Comparison of ENCODE assay signal across 22 cellular contexts in the genomic region with DNA sequence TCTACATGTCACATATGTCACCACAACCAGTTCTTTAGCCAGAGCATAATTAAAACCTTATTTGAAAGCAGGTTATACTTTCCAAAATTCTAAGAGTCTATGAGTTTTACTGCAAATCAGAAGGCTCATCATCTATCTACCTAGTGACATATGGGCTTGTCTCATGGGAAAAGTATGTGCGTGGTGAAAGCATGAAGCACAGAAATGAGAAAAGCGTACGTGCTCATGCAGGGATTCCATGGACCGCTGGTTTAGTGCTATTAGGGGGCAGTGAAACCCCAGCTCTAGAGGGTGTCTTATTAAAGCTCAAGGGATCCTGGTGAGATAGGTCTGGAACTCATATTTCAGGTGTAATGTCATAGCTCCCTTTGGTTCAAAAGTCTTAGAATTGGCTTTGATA. TPM values are rescaled to one million over a fixed set of nuclear protein-coding genes. Genes with fewer than 3 reads are reported as not detected.
DNase-seq lines count a peak whose midpoint lies in the region; ATAC-seq and TF ChIP-seq lines count a peak whose summit lies in the region.
"Had no signal": no experiment of that assay in that cellular context is flagged by ENCODE, and none has a peak within 500 bp of the region (broad histone marks: within the 10 kb centered on the region; RNA-seq: fewer than 3 reads in every experiment).

No MANE protein-coding gene starts in this region.

- no peak for ATAC-seq in HG02884 (IDR thresholded peaks at IDR 0.05; ENCODE audit: unreplicated experiment)
- ATAC-seq: HepG2 had no signal

- no peak overlapping the region for H3K4me3 Mint-ChIP-seq in mesothelial cell of epicardium
- H3K4me3 Mint-ChIP-seq: B cell; CD4-positive, CD25-positive, alpha-beta regulatory T cell; CD8-positive, alpha-beta memory T cell; IgD-negative memory B cell had no signal

- H3K27me3 Mint-ChIP-seq in mesothelial cell of epicardium (ENCODE audit: low read depth) = peaks cover 2% of the 10 kb centered on the region

- no peak for TF ChIP-seq CTCF in mesothelial cell of epicardium (IDR thresholded peaks at IDR 0.05; ENCODE audit: unreplicated experiment)

- H3K9me3 Mint-ChIP-seq in mesothelial cell of epicardium = no peaks in the 10 kb centered on the region
- H3K9me3 Mint-ChIP-seq: CD8-positive, alpha-beta memory T cell; IgD-negative memory B cell had no signal

- peak overlapping the region; percentile 47 for H3K27ac Mint-ChIP-seq in mesothelial cell of epicardium
- H3K27ac Mint-ChIP-seq: B cell; CD4-positive, CD25-positive, alpha-beta regulatory T cell; CD8-positive, alpha-beta memory T cell; IgD-negative memory B cell had no signal

- H3K4me1 Mint-ChIP-seq in mesothelial cell of epicardium = peaks cover 37% of the 10 kb centered on the region
- H3K4me1 Mint-ChIP-seq: B cell; CD4-positive, CD25-positive, alpha-beta regulatory T cell; CD8-positive, alpha-beta memory T cell; IgD-negative memory B cell had no signal

- DNase-seq in NCI-H1694 (lab: John Stamatoyannopoulos, UW) = peak; percentile 12
- peak; percentile 66 for DNase-seq in NCI-H2171 treated with DMSO at 0.1 percent for 48 hours (lab: John Stamatoyannopoulos, UW)
- DNase-seq in glomerular visceral epithelial cell (ENCODE audit: extremely low spot score) = peak; percentile 77
- no peak for DNase-seq in mesothelial cell of epicardium (ENCODE audit: low spot score in 2 of 2, unreplicated experiment in 2 of 2)
- DNase-seq in AG08396 (ENCODE audit: low spot score) = no peak
- no peak for DNase-seq in stimulated activated CD4-positive, alpha-beta T cell treated with anti-CD3 and anti-CD28 coated beads, Interleukin-2, amount 100 ng/mL, for 48 hours
- DNase-seq in middle frontal gyrus (ENCODE audit: extremely low spot score, low spot score) = no peak
- DNase-seq: 8988T; C1 segment of cervical spinal cord; CD4-positive, CD25-positive, alpha-beta regulatory T cell; CD8-positive, alpha-beta memory T cell; COR-L47; DMS153; DMS79; GDM1; KBM-7 had no signal

- H3K36me3 Mint-ChIP-seq in mesothelial cell of epicardium = no peaks in the 10 kb centered on the region
- H3K36me3 Mint-ChIP-seq: CD4-positive, CD25-positive, alpha-beta regulatory T cell; CD8-positive, alpha-beta memory T cell; IgD-negative memory B cell had no signal

RNA-seq across cellular contexts. Expression of a gene that starts 50.2 kb away (rescaled TPM):
- total RNA-seq in mesothelial cell of epicardium = 10.1 to 10.2 TPM (median 10.1 TPM) in 3 replicates
- total RNA-seq: A673; B cell; CD4-positive, CD25-positive, alpha-beta regulatory T cell; CD8-positive, alpha-beta memory T cell; Daoy; HepG2 had no signal

Comparison
In these comparisons a context has a peak if more than half of its experiments do, and no peak if none do; other contexts are left out.
1. DNase-seq: peak in NCI-H1694 (single experiment), NCI-H2171 treated with DMSO at 0.1 percent for 48 hours (single experiment) and glomerular visceral epithelial cell (single experiment); none in mesothelial cell of epicardium (0 of 2), AG08396 (single experiment), stimulated activated CD4-positive, alpha-beta T cell treated with anti-CD3 and anti-CD28 coated beads, Interleukin-2, amount 100 ng/mL, for 48 hours (0 of 2) and middle frontal gyrus (single experiment).